In the genomic region with DNA sequence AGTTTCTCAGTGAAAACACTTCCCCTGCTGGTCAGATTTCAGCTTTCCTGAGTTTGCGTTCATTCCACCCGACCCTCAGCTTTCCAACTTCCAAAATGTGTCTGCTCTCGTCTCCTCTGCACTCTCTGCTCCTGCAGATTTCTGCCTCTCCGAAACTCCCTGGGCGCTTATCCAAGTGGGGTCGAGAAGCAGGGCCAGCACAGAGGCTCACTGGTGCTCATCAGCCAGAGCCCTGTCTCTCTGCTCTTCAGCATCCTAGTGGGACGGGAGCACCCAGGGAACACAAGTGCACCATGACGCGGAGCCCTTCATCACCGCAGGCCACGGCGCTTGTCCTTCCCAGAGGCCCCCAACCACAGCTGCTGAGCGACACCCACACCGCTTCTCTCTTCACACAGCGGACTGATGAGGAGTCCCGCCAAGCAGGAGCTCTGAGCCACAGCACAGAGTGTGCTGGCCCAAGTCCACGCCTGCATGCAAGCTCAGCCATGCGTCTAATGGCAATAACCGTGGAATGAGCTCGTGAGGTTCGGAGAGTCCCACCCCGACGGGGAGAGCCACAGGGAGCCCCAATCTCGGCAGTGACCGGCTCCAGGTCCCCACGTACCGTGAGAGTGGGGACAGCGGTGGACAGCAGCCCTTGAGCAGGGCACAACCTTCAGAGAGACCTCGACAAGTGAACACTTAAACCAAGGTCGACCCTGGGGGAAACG, we compare ENCODE assay signal across 18 cellular contexts. TPM values are rescaled to one million over a fixed set of nuclear protein-coding genes. Genes with fewer than 3 reads are reported as not detected.
DNase-seq lines count a peak whose midpoint lies in the region; ATAC-seq, FAIRE-seq and TF ChIP-seq lines count a peak whose summit lies in the region.
"Had no signal": no experiment of that assay in that cellular context is flagged by ENCODE, and none has a peak within 500 bp of the region (broad histone marks: within the 10 kb centered on the region; RNA-seq: fewer than 3 reads in every experiment).

No MANE protein-coding gene starts in this region.

- no peaks in the 10 kb centered on the region for H3K36me3 ChIP-seq in right lobe of liver
- H3K36me3 ChIP-seq in HepG2 (replicated peaks in 1 of 2; ENCODE audit: control insufficient read depth in 1 of 2, insufficient read depth in 2 of 2, low read length in 2 of 2): no peaks in the 10 kb centered on the region
- no peaks in the 10 kb centered on the region for H3K36me3 ChIP-seq in HAP-1 (replicated peaks)
- no peaks in the 10 kb centered on the region for H3K36me3 ChIP-seq in esophagus muscularis mucosa
- H3K36me3 ChIP-seq: ovary had no signal

- H3K4me1 ChIP-seq in right lobe of liver: peaks cover 0 to 7% (median 0%) of the 10 kb centered on the region in 4 donors
- no peaks in the 10 kb centered on the region for H3K4me1 ChIP-seq in HepG2 (ENCODE audit: insufficient read depth, low read length)
- H3K4me1 ChIP-seq in HAP-1: peaks cover 4% of the 10 kb centered on the region
- H3K4me1 ChIP-seq in esophagus muscularis mucosa: peaks cover 45 to 94% (median 81%) of the 10 kb centered on the region in 4 donors

- H3K9me3 ChIP-seq in right lobe of liver (no peaks in the 10 kb centered on the region), HepG2 (ENCODE audit: low read length) (no peaks in the 10 kb centered on the region), HAP-1 (no peaks in the 10 kb centered on the region), esophagus muscularis mucosa (no peaks in the 10 kb centered on the region)
- H3K9me3 ChIP-seq: ovary had no signal

- no peak for TF ChIP-seq CTCF in right lobe of liver (IDR thresholded peaks at IDR 0.05)
- TF ChIP-seq CTCF in HepG2 (CRISPR knock-in tag; IDR thresholded peaks at IDR 0.05): no peak
- TF ChIP-seq CTCF in fibroblast of mammary gland (conservative IDR thresholded peaks at IDR 0.05; ENCODE audit: control insufficient read depth, insufficient read depth, low read depth, low read length): peak; percentile 2
- no peak for TF ChIP-seq CTCF in omental fat pad (IDR thresholded peaks at IDR 0.05)
- TF ChIP-seq CTCF in lower leg skin (IDR thresholded peaks at IDR 0.05): no peak
- TF ChIP-seq CTCF in esophagus muscularis mucosa (IDR thresholded peaks at IDR 0.05): no peak

- no peak overlapping the region for H3K4me2 ChIP-seq in HepG2 (ENCODE audit: low read depth, low read length)
- H3K4me2 ChIP-seq: GM23338 had no signal

- WGBS in right lobe of liver (ENCODE audit: insufficient coverage, low coverage, low lambda C conversion rate, missing lambda C conversion rate): 75% methylated on average over 16 of the region's 31 CpGs
- 95% methylated on average over 25 of the region's 31 CpGs for WGBS in HepG2 (ENCODE audit: low lambda C conversion rate)
- 47 to 69% methylated on average over 30 to 31 of the region's 31 CpGs for WGBS in lower leg skin, 2 donors
- 67% methylated on average over 23 of the region's 31 CpGs for WGBS in esophagus muscularis mucosa

- POLR2A ChIA-PET in HepG2 (lab: Yijun Ruan, JAX): interaction anchor here (1.1 kb wide), 1 partner anchor 312 kb away, joined by 3 read pairs; no protein-coding TSS in a partner anchor

- no peak overlapping the region for H3K4me3 ChIP-seq in right lobe of liver
- no peak overlapping the region for H3K4me3 ChIP-seq in HepG2 (replicated peaks in 1 of 3; ENCODE audit: insufficient read depth in 1 of 3, low read depth in 2 of 3, low read length in 3 of 3)
- H3K4me3 ChIP-seq in fibroblast of mammary gland (ENCODE audit: control insufficient read depth, low read depth, low read length): no peak overlapping the region
- H3K4me3 ChIP-seq in HAP-1: no peak overlapping the region
- no peak overlapping the region for H3K4me3 ChIP-seq in lower leg skin (ENCODE audit: low read depth, poor library complexity, severe bottlenecking)
- H3K4me3 ChIP-seq in esophagus muscularis mucosa: peak overlapping the region in 2 of 4 donors; percentile 11 to 17
- H3K4me3 ChIP-seq: GM23338, ovary had no signal

- peaks cover 50% of the 10 kb centered on the region for H4K20me1 ChIP-seq in HepG2 (ENCODE audit: insufficient read depth, low read length)

- H3K79me2 ChIP-seq in HepG2 (ENCODE audit: insufficient read depth, low read length): peaks cover under 1% of the 10 kb centered on the region

- TF ChIP-seq POLR2A in right lobe of liver (IDR thresholded peaks at IDR 0.05): no peak
- no peak for TF ChIP-seq POLR2A in HepG2 (IDR thresholded peaks at IDR 0.05; ENCODE audit: insufficient read depth in 1 of 2, low read depth in 2 of 2, low read length in 2 of 2)
- TF ChIP-seq POLR2A in lower leg skin (IDR thresholded peaks at IDR 0.05): no peak
- no peak for TF ChIP-seq POLR2A in esophagus muscularis mucosa (IDR thresholded peaks at IDR 0.05; ENCODE audit: low read depth)

- no peak for FAIRE-seq in HepG2 (lab: Jason Lieb, UNC)
- FAIRE-seq: urothelium cell line had no signal

- CTCF ChIA-PET in HepG2 (lab: Yijun Ruan, JAX; ENCODE audit: low intra/inter-chr PET ratio, low total read pairs): interaction anchor here (1.5 to 1.7 kb wide), 2 partner anchors 312 to 399 kb away, joined by 9 to 11 read pairs; no protein-coding TSS in a partner anchor

- ATAC-seq in right lobe of liver (no peak), HepG2 (no peak), omental fat pad (ENCODE audit: low FRiP score) (no peak)

- in situ Hi-C loops in HepG2 (cut with HindIII; ENCODE audit: extremely low pct_ligation_motif_present, low pct_unique_long_range_greater_than_20kb): no loop called here
- in situ Hi-C loops in HAP-1 (cut with MboI; ENCODE audit: low sequenced_read_pairs): loop anchor here (10.0 kb wide), 1 partner anchor 320 kb away; no protein-coding TSS in a partner anchor

- no peak overlapping the region for H3K9ac ChIP-seq in HepG2 (ENCODE audit: insufficient read depth, low read depth, low read length)

- TF ChIP-seq EP300 in HepG2 (IDR thresholded peaks at IDR 0.05; ENCODE audit: low read depth in 2 of 2, low read length in 2 of 2): no peak
- TF ChIP-seq EP300 in HepG2 (CRISPR knock-in tag; IDR thresholded peaks at IDR 0.05; ENCODE audit: borderline replicate concordance): no peak
- no peak for TF ChIP-seq EP300 in esophagus muscularis mucosa (IDR thresholded peaks at IDR 0.05)

- H2AFZ ChIP-seq in HepG2 (ENCODE audit: low read length): no peak overlapping the region
- H2AFZ ChIP-seq: GM23338 had no signal

- BruUV-seq in HepG2 (replicated peaks; lab: Mats Ljungman, UMichigan): no TSS peak

- TF ChIP-seq RAD21 in HepG2 (CRISPR knock-in tag; IDR thresholded peaks at IDR 0.05): no peak

- H3K27me3 ChIP-seq in right lobe of liver (no peaks in the 10 kb centered on the region), HepG2 (ENCODE audit: control insufficient read depth in 1 of 2, insufficient read depth in 2 of 2, low read length in 2 of 2) (no peaks in the 10 kb centered on the region), HAP-1 (ENCODE audit: low read depth) (no peaks in the 10 kb centered on the region), esophagus muscularis mucosa (no peaks in the 10 kb centered on the region)
- H3K27me3 ChIP-seq: ovary had no signal

- peak in 2 of 3 donors; percentile 25 to 45 for DNase-seq in right lobe of liver
- no peak for DNase-seq in HepG2 (ENCODE audit: low spot score)
- no peak for DNase-seq in fibroblast of mammary gland (ENCODE audit: low read depth)
- DNase-seq in occipital lobe (lab: John Stamatoyannopoulos, UW): peak; percentile 73
- DNase-seq in omental fat pad (ENCODE audit: low spot score): no peak
- DNase-seq in HAP-1 (ENCODE audit: low spot score in 2 of 2): no peak
- no peak for DNase-seq in lower leg skin (ENCODE audit: low spot score in 2 of 2)
- DNase-seq in esophagus muscularis mucosa (ENCODE audit: extremely low spot score): no peak
- DNase-seq: ACHN; activated CD4-positive, CD25-positive, alpha-beta regulatory T cell; cortex of kidney; NCI-H1417 treated with DMSO at 0.1 percent for 48 hours; stimulated activated naive CD8-positive, alpha-beta T cell treated with anti-CD3 and anti-CD28 coated beads, Interleukin-15, Interleukin-2, amounts not matched to agents 100 U/mL and 50 U/mL, for 24 hours; T-helper 2 cell had no signal

- H3K27ac ChIP-seq in right lobe of liver (no peak overlapping the region), HepG2 (ENCODE audit: extremely low read length, insufficient read depth, low read length) (no peak overlapping the region), esophagus muscularis mucosa (replicated peaks in 1 of 4) (peak overlapping the region in 2 of 4 donors; percentile 31 to 34)
- H3K27ac ChIP-seq: ovary had no signal

- intact Hi-C loops in right lobe of liver (cut with DNase I): loop anchor here (5.0 kb wide), 2 partner anchors 307 to 312 kb away; no protein-coding TSS in a partner anchor
- intact Hi-C loops in HepG2 (cut with micrococcal nuclease; ENCODE audit: unreplicated experiment): loop anchor here (2.0 kb wide), 1 partner anchor 312 kb away; no protein-coding TSS in a partner anchor
- intact Hi-C loops in lower leg skin (cut with DNase I; ENCODE audit: low total_unique reads): loop anchor here (10.0 kb wide), 2 partner anchors 60 to 310 kb away; no protein-coding TSS in a partner anchor
- intact Hi-C loops in esophagus muscularis mucosa (cut with DNase I): loop anchor here (2.0 kb wide), 2 partner anchors 60 to 312 kb away; no protein-coding TSS in a partner anchor

RNA-seq across cellular contexts. Expression of a gene that starts 27.9 kb away (rescaled TPM):
- total RNA-seq in right lobe of liver (10 to 100 TPM in 5 of 6 experiments, 1 to 10 TPM in 1; 8.5 to 17.0 (median 14.1) TPM), HepG2 (2016; rRNA removed; fragmentation: Illumina TruSeq; extraction: Trizol) (21.8 and 22.3 TPM in 2 replicates), occipital lobe (13.7 TPM), omental fat pad (10 to 100 TPM; 27.3 to 64.9 (median 34.1) TPM), lower leg skin (100 to 1,000 TPM in 1 of 4 donors, 10 to 100 TPM in 3; 84.8 to 126 (median 93.8) TPM), esophagus muscularis mucosa (100 to 1,000 TPM in 2 of 4 donors, 10 to 100 TPM in 2; 66.6 to 115 (median 89.5) TPM)
- 10.4 and 12.3 TPM in 2 replicates for total RNA-seq in HepG2 (2016; cell fraction: cytosol; rRNA removed; fragmentation: Illumina TruSeq; extraction: Trizol; ENCODE audit: low read depth)
- total RNA-seq in HepG2 (2016; cell fraction: insoluble cytoplasmic fraction; rRNA removed; fragmentation: Illumina TruSeq; extraction: Trizol): 21.2 and 23.8 TPM in 2 replicates
- 16.9 and 20.1 TPM in 2 replicates for total RNA-seq in HepG2 (2016; cell fraction: membrane; rRNA removed; fragmentation: Illumina TruSeq; extraction: Trizol)
- total RNA-seq in HepG2 (2016; cell fraction: nucleus; rRNA removed; fragmentation: Illumina TruSeq; extraction: Trizol): 12.2 and 12.9 TPM in 2 replicates
- polyA plus RNA-seq in HepG2 (2011; rRNA removed): 27.7 and 37.6 TPM in 2 replicates
- 24.6 and 33.1 TPM in 2 replicates for polyA plus RNA-seq in HepG2 (2011; cell fraction: cytosol; rRNA removed)
- 72.4 and 74.8 TPM in 2 replicates for polyA plus RNA-seq in HepG2 (2011; cell fraction: nucleus; rRNA removed)
- 15.8 and 25.3 TPM in 2 replicates for polyA plus RNA-seq in HepG2 (2012)
- 8.6 and 10.0 TPM in 2 replicates for polyA plus RNA-seq in HepG2 (2016; cell fraction: cytosol; fragmentation: Illumina TruSeq; extraction: Trizol; ENCODE audit: low read depth)
- polyA plus RNA-seq in HepG2 (2016; cell fraction: insoluble cytoplasmic fraction; fragmentation: Illumina TruSeq; extraction: Trizol; ENCODE audit: low read depth): 23.8 and 24.4 TPM in 2 replicates
- 15.0 and 16.7 TPM in 2 replicates for polyA plus RNA-seq in HepG2 (2016; cell fraction: membrane; fragmentation: Illumina TruSeq; extraction: Trizol; ENCODE audit: low read depth)
- 23.4 and 24.8 TPM in 2 replicates for polyA plus RNA-seq in HepG2 (2016; cell fraction: nucleus; fragmentation: Illumina TruSeq; extraction: Trizol; ENCODE audit: insufficient read depth, low read depth)
- 21.3 and 36.0 TPM in 2 replicates for polyA minus RNA-seq in HepG2 (2011; rRNA and poly(A)+ RNA removed; ENCODE audit: low replicate concordance)
- polyA minus RNA-seq in HepG2 (2011; cell fraction: cytosol; rRNA and poly(A)+ RNA removed): 7.4 and 16.7 TPM in 2 replicates
- 8.7 and 9.8 TPM in 2 replicates for polyA minus RNA-seq in HepG2 (2011; cell fraction: nucleus; rRNA and poly(A)+ RNA removed)

RNA-seq across cellular contexts. Expression of a gene that starts 57.6 kb away (rescaled TPM):
- total RNA-seq in right lobe of liver: 10 to 100 TPM in 2 of 6 experiments, 1 to 10 TPM in 2, under 1 TPM in 2; 0.22 to 13.7 (median 4.4) TPM
- total RNA-seq in HepG2 (2016; rRNA removed; fragmentation: Illumina TruSeq; extraction: Trizol): 0.95 and 1.8 TPM in 2 replicates
- total RNA-seq in HepG2 (2016; cell fraction: cytosol; rRNA removed; fragmentation: Illumina TruSeq; extraction: Trizol; ENCODE audit: low read depth): 0.30 and 0.62 TPM in 2 replicates
- total RNA-seq in HepG2 (2016; cell fraction: insoluble cytoplasmic fraction; rRNA removed; fragmentation: Illumina TruSeq; extraction: Trizol): 1.1 and 2.2 TPM in 2 replicates
- 1.2 and 1.3 TPM in 2 replicates for total RNA-seq in HepG2 (2016; cell fraction: membrane; rRNA removed; fragmentation: Illumina TruSeq; extraction: Trizol)
- total RNA-seq in HepG2 (2016; cell fraction: nucleus; rRNA removed; fragmentation: Illumina TruSeq; extraction: Trizol): 1.1 and 1.3 TPM in 2 replicates
- polyA plus RNA-seq in HepG2 (2011; rRNA removed): 8.0 and 15.4 TPM in 2 replicates
- polyA plus RNA-seq in HepG2 (2011; cell fraction: cytosol; rRNA removed): 7.3 and 9.2 TPM in 2 replicates
- 11.7 and 12.2 TPM in 2 replicates for polyA plus RNA-seq in HepG2 (2011; cell fraction: nucleus; rRNA removed)
- polyA plus RNA-seq in HepG2 (2012): 13.2 and 23.6 TPM in 2 replicates
- 0.49 and 1.5 TPM in 2 replicates for polyA plus RNA-seq in HepG2 (2016; cell fraction: cytosol; fragmentation: Illumina TruSeq; extraction: Trizol; ENCODE audit: low read depth)
- polyA plus RNA-seq in HepG2 (2016; cell fraction: insoluble cytoplasmic fraction; fragmentation: Illumina TruSeq; extraction: Trizol; ENCODE audit: low read depth): 3.4 and 4.9 TPM in 2 replicates
- 2.0 and 2.8 TPM in 2 replicates for polyA plus RNA-seq in HepG2 (2016; cell fraction: membrane; fragmentation: Illumina TruSeq; extraction: Trizol; ENCODE audit: low read depth)
- polyA plus RNA-seq in HepG2 (2016; cell fraction: nucleus; fragmentation: Illumina TruSeq; extraction: Trizol; ENCODE audit: insufficient read depth, low read depth): 5.9 and 6.8 TPM in 2 replicates
- polyA minus RNA-seq in HepG2 (2011; rRNA and poly(A)+ RNA removed; ENCODE audit: low replicate concordance): 5.4 and 14.1 TPM in 2 replicates
- 4.0 and 5.3 TPM in 2 replicates for polyA minus RNA-seq in HepG2 (2011; cell fraction: cytosol; rRNA and poly(A)+ RNA removed)
- 0.90 and 3.0 TPM in 2 replicates for polyA minus RNA-seq in HepG2 (2011; cell fraction: nucleus; rRNA and poly(A)+ RNA removed)
- total RNA-seq in occipital lobe: 5.6 TPM
- total RNA-seq in omental fat pad: 1 to 10 TPM in 3 of 4 donors, under 1 TPM in 1; 0.47 to 5.6 (median 4.0) TPM
- total RNA-seq in lower leg skin: 10 to 100 TPM in 1 of 4 donors, 1 to 10 TPM in 3; 4.0 to 11.6 (median 5.9) TPM
- 1 to 10 TPM; 2.5 to 8.5 (median 4.8) TPM for total RNA-seq in esophagus muscularis mucosa
- total RNA-seq: LHCN-M2 had no signal

Comparison
In these comparisons a context has a peak if more than half of its experiments do, and no peak if none do; other contexts are left out.
1. DNase-seq: peak in right lobe of liver (2 of 3) and occipital lobe (single experiment); none in HepG2 (single experiment), fibroblast of mammary gland (single experiment), omental fat pad (single experiment), HAP-1 (0 of 2), lower leg skin (0 of 2) and esophagus muscularis mucosa (single experiment).